8 cellular contexts compared by ENCODE assay signal in the genomic region with DNA sequence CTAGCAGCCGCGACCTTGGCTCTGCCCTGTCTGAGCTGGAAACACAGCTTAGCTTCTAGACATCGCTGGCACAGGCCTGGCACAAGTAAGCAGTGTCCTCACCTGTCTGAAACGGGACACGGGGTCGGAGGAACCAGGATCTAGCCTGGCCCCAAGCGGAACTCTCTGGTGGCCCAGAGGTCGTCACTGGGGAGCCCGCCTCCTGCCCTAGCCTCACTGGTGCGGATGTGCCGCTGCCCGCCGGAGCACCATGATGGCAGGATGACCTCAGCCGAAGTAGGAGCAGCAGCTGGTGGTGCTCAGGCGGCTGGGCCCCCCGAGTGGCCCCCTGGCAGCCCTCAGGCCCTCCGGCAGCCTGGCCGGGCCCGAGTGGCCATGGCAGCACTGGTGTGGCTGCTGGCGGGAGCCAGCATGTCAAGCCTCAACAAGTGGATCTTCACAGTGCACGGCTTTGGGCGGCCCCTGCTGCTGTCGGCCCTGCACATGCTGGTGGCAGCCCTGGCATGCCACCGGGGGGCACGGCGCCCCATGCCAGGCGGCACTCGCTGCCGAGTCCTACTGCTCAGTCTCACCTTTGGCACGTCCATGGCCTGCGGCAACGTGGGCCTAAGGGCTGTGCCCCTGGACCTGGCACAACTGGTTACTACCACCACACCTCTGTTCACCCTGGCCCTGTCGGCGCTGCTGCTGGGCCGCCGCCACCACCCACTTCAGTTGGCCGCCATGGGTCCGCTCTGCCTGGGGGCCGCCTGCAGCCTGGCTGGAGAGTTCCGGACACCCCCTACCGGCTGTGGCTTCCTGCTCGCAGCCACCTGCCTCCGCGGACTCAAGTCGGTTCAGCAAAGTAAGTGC. TPM values are rescaled to one million over a fixed set of nuclear protein-coding genes. Genes with fewer than 3 reads are reported as not detected.
DNase-seq lines count a peak whose midpoint lies in the region; ATAC-seq, FAIRE-seq and TF ChIP-seq lines count a peak whose summit lies in the region.

No MANE protein-coding gene starts in this region.

- H4K20me1 ChIP-seq in OCI-LY7 (ENCODE audit: insufficient read depth, low read length), result no peaks in the 10 kb centered on the region

- POLR2A ChIA-PET in OCI-LY7 (lab: Charles Lee), result interaction anchor here (0.6 kb wide), 1 partner anchor 185 kb away, joined by 3 read pairs; no protein-coding TSS in a partner anchor

- intact Hi-C loops in OCI-LY7 (cut with micrococcal nuclease; ENCODE audit: unreplicated experiment) (loop anchor here (10.0 kb wide), 1 partner anchor 448 kb away; the partner anchor contains the start of gene SMTN), kidney (cut with DNase I) (no loop called here)

- no peak for DNase-seq in GM12864 (ENCODE audit: low read depth)
- DNase-seq in OCI-LY7 (ENCODE audit: low spot score), result peak; percentile 61
- no peak for DNase-seq in brain microvascular endothelial cell
- peak; percentile 80 for DNase-seq in kidney
- peak; percentile 48 for DNase-seq in stimulated activated CD8-positive, alpha-beta memory T cell treated with anti-CD3 and anti-CD28 coated beads, Interleukin-4, amount 100 ng/mL, for 48 hours
- DNase-seq in DMS153 treated with DMSO at 0.1 percent for 48 hours (lab: John Stamatoyannopoulos, UW; ENCODE audit: unreplicated experiment), result no peak

- CTCF ChIA-PET in OCI-LY7 (lab: Charles Lee; ENCODE audit: unreplicated experiment), result no interaction called here

- in situ Hi-C loops in brain microvascular endothelial cell (cut with HindIII; ENCODE audit: low pct_ligation_motif_present, low sequenced_read_pairs), result no loop called here

- H3K4me3 ChIP-seq in GM12864 (ENCODE audit: low read depth, low read length) (peak overlapping the region; percentile 73), OCI-LY7 (ENCODE audit: low read depth, low read length, poor library complexity, severe bottlenecking) (peak overlapping the region; percentile 74), brain microvascular endothelial cell (ENCODE audit: low read depth, low read length) (peak overlapping the region; percentile 63), kidney (ENCODE audit: low read length in 2 of 2) (peak overlapping the region; percentile 72 to 73)

- no peaks in the 10 kb centered on the region for H3K9me2 ChIP-seq in OCI-LY7 (ENCODE audit: insufficient read depth, low read length)

- H3K4me1 ChIP-seq in OCI-LY7 (ENCODE audit: insufficient read depth, low read length, poor library complexity, severe bottlenecking) (peaks cover 16% of the 10 kb centered on the region), kidney (ENCODE audit: control insufficient read depth in 1 of 2, insufficient read depth in 1 of 2, low read depth in 1 of 2, low read length in 2 of 2) (peaks cover 12 to 23% of the 10 kb centered on the region in 2 donors)

- H3K36me3 ChIP-seq in OCI-LY7 (ENCODE audit: insufficient read depth, low read length), result no peaks in the 10 kb centered on the region; the same call in 1 of the 2 replicates
- no peaks in the 10 kb centered on the region for H3K36me3 ChIP-seq in brain microvascular endothelial cell (replicated peaks)
- no peaks in the 10 kb centered on the region for H3K36me3 ChIP-seq in kidney (ENCODE audit: control insufficient read depth in 1 of 2, insufficient read depth in 2 of 2, low read length in 2 of 2)

- no peaks in the 10 kb centered on the region for H3K27me3 ChIP-seq in brain microvascular endothelial cell (replicated peaks)

- peak overlapping the region; percentile 93 for H3K4me2 ChIP-seq in OCI-LY7 (ENCODE audit: low read length)

- TF ChIP-seq POLR2A in GM18505 (IDR thresholded peaks at IDR 0.05; ENCODE audit: borderline replicate concordance, extremely low read depth, insufficient read depth, insufficient read length), result no peak

- ATAC-seq in GM18505 (IDR thresholded peaks at IDR 0.05; ENCODE audit: unreplicated experiment), result no peak
- ATAC-seq in GM18868 (IDR thresholded peaks at IDR 0.05; ENCODE audit: unreplicated experiment), result no peak

- TF ChIP-seq CTCF in GM12864 (IDR thresholded peaks at IDR 0.05; ENCODE audit: low read depth, low read length, missing control alignments) (no peak), OCI-LY7 (conservative IDR thresholded peaks at IDR 0.05; ENCODE audit: low read length) (peak; percentile 47), brain microvascular endothelial cell (IDR thresholded peaks at IDR 0.05; ENCODE audit: low read depth, low read length, missing control alignments) (peak; percentile 9), kidney (IDR thresholded peaks at IDR 0.05; ENCODE audit: borderline replicate concordance, extremely low read depth, insufficient read depth) (no peak)

- H2AFZ ChIP-seq in OCI-LY7 (ENCODE audit: low read length), result peak overlapping the region; percentile 72

- H3K9me3 ChIP-seq in OCI-LY7 (ENCODE audit: low read length) (no peaks in the 10 kb centered on the region), kidney (ENCODE audit: control insufficient read depth in 1 of 2, low read length in 2 of 2) (no peaks in the 10 kb centered on the region)

- H3K27ac ChIP-seq in OCI-LY7 (ENCODE audit: low read depth, low read length, poor library complexity, severe bottlenecking), result peak overlapping the region; percentile 12
- peak overlapping the region; percentile 75 for H3K27ac ChIP-seq in brain microvascular endothelial cell
- H3K27ac ChIP-seq in kidney (ENCODE audit: low read depth in 2 of 2, low read length in 2 of 2), result peak overlapping the region in 1 of 2 donors; percentile 91

- BruUV-seq in OCI-LY7 (replicated peaks; lab: Mats Ljungman, UMichigan), result no TSS peak

- H3K79me2 ChIP-seq in OCI-LY7 (ENCODE audit: insufficient read depth, low read depth, low read length), result no peaks in the 10 kb centered on the region

- H3K9ac ChIP-seq in kidney (ENCODE audit: low read length in 2 of 2), result peak overlapping the region; percentile 71 to 80

- no peak for FAIRE-seq in kidney (lab: Jason Lieb, UNC)

RNA-seq across cellular contexts. Expression of gene SLC35E4, which starts 0.9 kb away (rescaled TPM):
- 3.0 and 4.0 TPM in 2 replicates for total RNA-seq in OCI-LY7 (2014; rRNA removed; shearing (Covaris generic))
- total RNA-seq in OCI-LY7 (2022) (2.3 and 3.0 TPM in 2 replicates), kidney (3.2 TPM)
- 1.8 TPM for polyA plus RNA-seq in kidney (ENCODE audit: insufficient read depth, low read depth, low replicate concordance)

RNA-seq across cellular contexts. Expression of gene TCN2, which starts 29.5 kb away (rescaled TPM):
- 0.23 TPM in 1 of 2 replicates, not detected in the other for total RNA-seq in OCI-LY7 (2014; rRNA removed; shearing (Covaris generic))
- total RNA-seq in OCI-LY7 (2022), result 3.4 and 3.8 TPM in 2 replicates
- 71.3 TPM for total RNA-seq in kidney
- 174 TPM for polyA plus RNA-seq in kidney (ENCODE audit: insufficient read depth, low read depth, low replicate concordance)

RNA-seq across cellular contexts. Expression of gene DUSP18, which starts 31.2 kb away (rescaled TPM):
- total RNA-seq in OCI-LY7 (2014; rRNA removed; shearing (Covaris generic)), result 2.2 and 5.0 TPM in 2 replicates
- total RNA-seq in OCI-LY7 (2022) (6.4 and 7.5 TPM in 2 replicates), kidney (14.0 TPM)
- 3.6 TPM for polyA plus RNA-seq in kidney (ENCODE audit: insufficient read depth, low read depth, low replicate concordance)

RNA-seq across cellular contexts. Expression of gene PES1, which starts 44.7 kb away (rescaled TPM):
- 78.2 and 83.4 TPM in 2 replicates for total RNA-seq in OCI-LY7 (2014; rRNA removed; shearing (Covaris generic))
- total RNA-seq in OCI-LY7 (2022) (78.5 and 107 TPM in 2 replicates), kidney (68.4 TPM)
- polyA plus RNA-seq in kidney (ENCODE audit: insufficient read depth, low read depth, low replicate concordance), result 57.0 TPM

RNA-seq across cellular contexts. Expression of gene OSBP2, which starts 58.2 kb away (rescaled TPM):
- 0.05 and 0.19 TPM in 2 replicates for total RNA-seq in OCI-LY7 (2014; rRNA removed; shearing (Covaris generic))
- total RNA-seq in OCI-LY7 (2022), result 0.34 and 0.85 TPM in 2 replicates
- 4.0 TPM for total RNA-seq in kidney
- 3.4 TPM for polyA plus RNA-seq in kidney (ENCODE audit: insufficient read depth, low read depth, low replicate concordance)

Comparison
In these comparisons a context has a peak if more than half of its experiments do, and no peak if none do; other contexts are left out.
1. DNase-seq: peak in OCI-LY7 (single experiment), kidney (single experiment) and stimulated activated CD8-positive, alpha-beta memory T cell treated with anti-CD3 and anti-CD28 coated beads, Interleukin-4, amount 100 ng/mL, for 48 hours (single experiment); none in GM12864 (single experiment), brain microvascular endothelial cell (single experiment) and DMS153 treated with DMSO at 0.1 percent for 48 hours (single experiment).
2. CTCF ChIP-seq: peak in OCI-LY7 (single experiment) and brain microvascular endothelial cell (single experiment); none in GM12864 (single experiment) and kidney (single experiment).
3. RNA of gene TCN2, which starts 29.5 kb away (total RNA-seq): 71.3 TPM in kidney (single experiment); 0.23 to 3.8 TPM in OCI-LY7; every median in the first group is over 10 times any median in the second.
4. Peak in every context shown above with its lines, with median percentiles within 50 percentile points of each other: H3K4me3 ChIP-seq.